In the genomic region with DNA sequence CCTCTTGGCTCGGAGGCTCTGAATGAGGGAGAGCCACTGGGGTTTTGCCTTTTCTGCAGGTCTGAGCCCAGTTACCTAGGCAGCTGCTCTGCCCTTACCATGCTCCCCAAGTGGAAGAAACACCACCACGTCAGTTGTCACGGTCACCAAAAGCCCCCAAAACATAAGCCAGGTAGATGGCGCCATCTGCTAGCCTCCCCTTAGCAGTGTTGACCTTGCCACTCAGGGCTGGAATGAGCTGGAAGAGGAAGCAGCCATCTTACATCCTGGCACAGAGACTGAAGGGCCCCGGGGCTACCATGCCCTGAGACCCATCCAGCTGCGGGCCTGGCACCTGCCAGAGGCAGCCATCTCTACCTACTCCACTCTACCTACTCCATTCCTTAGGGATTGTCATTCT, we compare ENCODE assay signal across 1 cellular context.
TF ChIP-seq lines count a peak whose summit lies in the region.

No MANE protein-coding gene starts in this region.

TF ChIP-seq in WTC11, 78 proteins besides CTCF, POLR2A, EP300 and RAD21:
- TF ChIP-seq, protein P1, sequence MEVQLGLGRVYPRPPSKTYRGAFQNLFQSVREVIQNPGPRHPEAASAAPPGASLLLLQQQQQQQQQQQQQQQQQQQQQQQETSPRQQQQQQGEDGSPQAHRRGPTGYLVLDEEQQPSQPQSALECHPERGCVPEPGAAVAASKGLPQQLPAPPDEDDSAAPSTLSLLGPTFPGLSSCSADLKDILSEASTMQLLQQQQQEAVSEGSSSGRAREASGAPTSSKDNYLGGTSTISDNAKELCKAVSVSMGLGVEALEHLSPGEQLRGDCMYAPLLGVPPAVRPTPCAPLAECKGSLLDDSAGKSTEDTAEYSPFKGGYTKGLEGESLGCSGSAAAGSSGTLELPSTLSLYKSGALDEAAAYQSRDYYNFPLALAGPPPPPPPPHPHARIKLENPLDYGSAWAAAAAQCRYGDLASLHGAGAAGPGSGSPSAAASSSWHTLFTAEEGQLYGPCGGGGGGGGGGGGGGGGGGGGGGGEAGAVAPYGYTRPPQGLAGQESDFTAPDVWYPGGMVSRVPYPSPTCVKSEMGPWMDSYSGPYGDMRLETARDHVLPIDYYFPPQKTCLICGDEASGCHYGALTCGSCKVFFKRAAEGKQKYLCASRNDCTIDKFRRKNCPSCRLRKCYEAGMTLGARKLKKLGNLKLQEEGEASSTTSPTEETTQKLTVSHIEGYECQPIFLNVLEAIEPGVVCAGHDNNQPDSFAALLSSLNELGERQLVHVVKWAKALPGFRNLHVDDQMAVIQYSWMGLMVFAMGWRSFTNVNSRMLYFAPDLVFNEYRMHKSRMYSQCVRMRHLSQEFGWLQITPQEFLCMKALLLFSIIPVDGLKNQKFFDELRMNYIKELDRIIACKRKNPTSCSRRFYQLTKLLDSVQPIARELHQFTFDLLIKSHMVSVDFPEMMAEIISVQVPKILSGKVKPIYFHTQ (CRISPR knock-in tag; IDR thresholded peaks at IDR 0.05), result no peak
- TF ChIP-seq FOXP1 (CRISPR knock-in tag; IDR thresholded peaks at IDR 0.05; ENCODE audit: borderline replicate concordance) (0 out of 2 replicates have a peak, but pooled peaks have one; percentile 13), HMGA2 (CRISPR knock-in tag; IDR thresholded peaks at IDR 0.05) (no peak)
